Comparison of ENCODE assay signal across 9 cellular contexts in genomic region chr2:47272905-47273758, GRCh38.
A peak's percentile ranks its signal among the peaks of the same experiment; 100 is the strongest.
DNase-seq lines count a peak whose midpoint lies in the region; ATAC-seq and TF ChIP-seq lines count a peak whose summit lies in the region.
"Had no signal": no experiment of that assay in that cellular context is flagged by ENCODE, and none has a peak within 500 bp of the region (broad histone marks: within the 10 kb centered on the region; RNA-seq: fewer than 3 reads in every experiment).

No MANE protein-coding gene starts in this region.

- H3K4me1 ChIP-seq in muscle layer of colon (ENCODE audit: insufficient read depth, low read length): peaks cover 28% of the 10 kb centered on the region
- peaks cover 0 to 51% (median 19%) of the 10 kb centered on the region in 4 donors for H3K4me1 ChIP-seq in tibial nerve

- H3K9ac ChIP-seq in muscle layer of colon (ENCODE audit: low read length): no peak overlapping the region

- H3K27ac Mint-ChIP-seq in central memory CD8-positive, alpha-beta T cell (ENCODE audit: low read depth): no peak overlapping the region

- no peak for TF ChIP-seq POLR2A in tibial nerve (IDR thresholded peaks at IDR 0.05)

- no peaks in the 10 kb centered on the region for H3K36me3 ChIP-seq in muscle layer of colon (ENCODE audit: insufficient read depth, low read length)
- no peaks in the 10 kb centered on the region for H3K36me3 ChIP-seq in tibial nerve
- H3K36me3 ChIP-seq: upper lobe of left lung had no signal

- no peaks in the 10 kb centered on the region for H3K27me3 Mint-ChIP-seq in central memory CD8-positive, alpha-beta T cell

- no peak for TF ChIP-seq EP300 in tibial nerve (IDR thresholded peaks at IDR 0.05)

- H3K4me3 ChIP-seq in muscle layer of colon (ENCODE audit: low read depth in 1 of 2, low read length in 2 of 2): peak overlapping the region in 1 of 2 donors; percentile 59
- peak overlapping the region in 2 of 4 donors; percentile 35 to 45 for H3K4me3 ChIP-seq in tibial nerve

- 69 to 73% methylated on average over 18 of the region's 18 CpGs for WGBS in tibial nerve, 2 donors

- H3K27me3 ChIP-seq in muscle layer of colon (ENCODE audit: control insufficient read depth in 1 of 2, insufficient read depth in 2 of 2, low read length in 2 of 2): no peaks in the 10 kb centered on the region
- no peaks in the 10 kb centered on the region for H3K27me3 ChIP-seq in tibial nerve
- H3K27me3 ChIP-seq: upper lobe of left lung had no signal

- H3K4me1 Mint-ChIP-seq in central memory CD8-positive, alpha-beta T cell: peaks cover 6% of the 10 kb centered on the region

- H3K9me3 ChIP-seq in muscle layer of colon (ENCODE audit: low read length) (no peaks in the 10 kb centered on the region), tibial nerve (no peaks in the 10 kb centered on the region)
- H3K9me3 ChIP-seq: upper lobe of left lung had no signal

- no peaks in the 10 kb centered on the region for H3K36me3 Mint-ChIP-seq in central memory CD8-positive, alpha-beta T cell (ENCODE audit: insufficient read depth)

- no peak for TF ChIP-seq CTCF in tibial nerve (IDR thresholded peaks at IDR 0.05)

- peak overlapping the region; percentile 73 for H3K27ac ChIP-seq in muscle layer of colon (ENCODE audit: low read depth, low read length)
- peak overlapping the region; percentile 57 to 93 (median 84) for H3K27ac ChIP-seq in tibial nerve

- H3K9me3 Mint-ChIP-seq in central memory CD8-positive, alpha-beta T cell: no peaks in the 10 kb centered on the region

- ATAC-seq in central memory CD8-positive, alpha-beta T cell (replicated peaks; ENCODE audit: extremely low read depth, poor library complexity, severe bottlenecking): no peak

- peak overlapping the region; percentile 66 for H3K4me3 Mint-ChIP-seq in central memory CD8-positive, alpha-beta T cell

- DNase-seq in NCI-H82 (lab: John Stamatoyannopoulos, UW): peak; percentile 32
- DNase-seq in NCI-H82 treated with DMSO at 0.1 percent for 48 hours (lab: John Stamatoyannopoulos, UW; ENCODE audit: unreplicated experiment): no peak
- DNase-seq in central memory CD8-positive, alpha-beta T cell (ENCODE audit: low spot score in 2 of 2): no peak
- DNase-seq in tibial nerve (ENCODE audit: low spot score in 2 of 2): no peak
- DNase-seq in SKM-1 (lab: John Stamatoyannopoulos, UW; ENCODE audit: unreplicated experiment): no peak
- no peak for DNase-seq in NCI-H128 (lab: John Stamatoyannopoulos, UW; ENCODE audit: unreplicated experiment)
- DNase-seq in DMS114 treated with DMSO at 0.1 percent for 48 hours (lab: John Stamatoyannopoulos, UW; ENCODE audit: unreplicated experiment): no peak
